In genomic region chr17:81039854-81040758, GRCh38 we compare ENCODE assay signal across 10 cellular contexts. TPM values are rescaled to one million over a fixed set of nuclear protein-coding genes. Genes with fewer than 3 reads are reported as not detected.
DNase-seq lines count a peak whose midpoint lies in the region; ATAC-seq and TF ChIP-seq lines count a peak whose summit lies in the region.
"Had no signal": no experiment of that assay in that cellular context is flagged by ENCODE, and none has a peak within 500 bp of the region (broad histone marks: within the 10 kb centered on the region; RNA-seq: fewer than 3 reads in every experiment).

No MANE protein-coding gene starts in this region.

- no peak overlapping the region for H3K27ac Mint-ChIP-seq in activated CD8-positive, alpha-beta memory T cell treated with anti-CD3 and anti-CD28 coated beads, Interleukin-2, amount 10 ng/mL, durations not matched to agents 7 days and 5 days

- H3K36me3 ChIP-seq in transverse colon (no peaks in the 10 kb centered on the region), testis (ENCODE audit: low read depth, missing control alignments) (no peaks in the 10 kb centered on the region)
- no peaks in the 10 kb centered on the region for H3K36me3 ChIP-seq in effector memory CD4-positive, alpha-beta T cell (ENCODE audit: control insufficient read depth, insufficient read depth, low read length)
- H3K36me3 ChIP-seq: BLaER1 had no signal

- peaks cover 3% of the 10 kb centered on the region for H3K4me1 Mint-ChIP-seq in activated CD8-positive, alpha-beta memory T cell treated with anti-CD3 and anti-CD28 coated beads, Interleukin-2, amount 10 ng/mL, durations not matched to agents 7 days and 5 days

- TF ChIP-seq POLR2A in transverse colon (IDR thresholded peaks at IDR 0.05) (no peak), testis (IDR thresholded peaks at IDR 0.05) (no peak)

- TF ChIP-seq CTCF in transverse colon (IDR thresholded peaks at IDR 0.05) (no peak), testis (IDR thresholded peaks at IDR 0.05) (no peak)

- no peaks in the 10 kb centered on the region for H3K36me3 Mint-ChIP-seq in activated CD8-positive, alpha-beta memory T cell treated with anti-CD3 and anti-CD28 coated beads, Interleukin-2, amount 10 ng/mL, durations not matched to agents 7 days and 5 days

- 69% methylated on average over 25 of the region's 28 CpGs; no CpG with 5 or more reads in 1 of the 2 donors for WGBS in transverse colon (ENCODE audit: low coverage in 1 of 2), 2 donors
- WGBS in testis, 2 donors, result 55% methylated on average over 14 to 22 of the region's 28 CpGs

- DNase-seq in NCI-H82 (lab: John Stamatoyannopoulos, UW) (peak; percentile 45), NCI-H82 treated with DMSO at 0.1 percent for 48 hours (lab: John Stamatoyannopoulos, UW; ENCODE audit: unreplicated experiment) (no peak), T1000 (lab: John Stamatoyannopoulos, UW) (peak; percentile 66), head of caudate nucleus (peak in 35 of 42 donors; percentile 46 to 91 (median 72)), transverse colon (no peak), testis (no peak)
- no peak for DNase-seq in activated CD8-positive, alpha-beta memory T cell treated with anti-CD3 and anti-CD28 coated beads, Interleukin-2, amount 10 ng/mL, durations not matched to agents 7 days and 5 days
- DNase-seq in effector memory CD4-positive, alpha-beta T cell, result no peak
- DNase-seq: NCI-H774 had no signal

- H3K27me3 Mint-ChIP-seq in activated CD8-positive, alpha-beta memory T cell treated with anti-CD3 and anti-CD28 coated beads, Interleukin-2, amount 10 ng/mL, durations not matched to agents 7 days and 5 days, result peaks cover 20% of the 10 kb centered on the region

- H3K27ac ChIP-seq in transverse colon, result peak overlapping the region in 3 of 4 donors; percentile 16 to 36 (median 21)
- H3K27ac ChIP-seq in testis, result no peak overlapping the region
- no peak overlapping the region for H3K27ac ChIP-seq in effector memory CD4-positive, alpha-beta T cell (ENCODE audit: insufficient read depth, low read length, poor library complexity, severe bottlenecking)
- H3K27ac ChIP-seq: BLaER1 had no signal

- H3K27me3 ChIP-seq in transverse colon (no peaks in the 10 kb centered on the region), testis (no peaks in the 10 kb centered on the region)
- H3K27me3 ChIP-seq in effector memory CD4-positive, alpha-beta T cell (replicated peaks; ENCODE audit: control insufficient read depth, insufficient read depth, low read length, poor library complexity, severe bottlenecking), result no peaks in the 10 kb centered on the region

- no peak for ATAC-seq in activated CD8-positive, alpha-beta memory T cell treated with anti-CD3 and anti-CD28 coated beads, Interleukin-2, amount 10 ng/mL, durations not matched to agents 7 days and 5 days

- CTCF ChIA-PET in activated CD8-positive, alpha-beta memory T cell treated with anti-CD3 and anti-CD28 coated beads, Interleukin-2, amount 10 ng/mL, durations not matched to agents 7 days and 5 days (lab: Charles Lee), result interaction anchor here (1.2 to 1.3 kb wide), 2 partner anchors 58 to 62 kb away, joined by 3 to 5 read pairs; no protein-coding TSS in a partner anchor

- no peak overlapping the region for H3K4me3 ChIP-seq in transverse colon
- H3K4me3 ChIP-seq in testis, result no peak overlapping the region
- no peak overlapping the region for H3K4me3 ChIP-seq in effector memory CD4-positive, alpha-beta T cell (ENCODE audit: insufficient read depth, low read depth, low read length, poor library complexity, severe bottlenecking)
- H3K4me3 ChIP-seq: BLaER1 had no signal

- TF ChIP-seq EP300 in transverse colon (IDR thresholded peaks at IDR 0.05; ENCODE audit: low read depth), result no peak

- H3K9me3 Mint-ChIP-seq in activated CD8-positive, alpha-beta memory T cell treated with anti-CD3 and anti-CD28 coated beads, Interleukin-2, amount 10 ng/mL, durations not matched to agents 7 days and 5 days (ENCODE audit: low read depth), result no peaks in the 10 kb centered on the region

- H3K9me3 ChIP-seq in transverse colon (no peaks in the 10 kb centered on the region), testis (no peaks in the 10 kb centered on the region)
- H3K9me3 ChIP-seq in effector memory CD4-positive, alpha-beta T cell (ENCODE audit: control insufficient read depth, low read length), result no peaks in the 10 kb centered on the region
- H3K9me3 ChIP-seq: BLaER1 had no signal

- intact Hi-C loops in head of caudate nucleus (cut with DNase I), result loop anchor here (5.0 to 10.0 kb wide), 2 partner anchors 57 to 185 kb away; partner anchors contain the start of gene CEP131
- intact Hi-C loops in transverse colon (cut with DNase I; ENCODE audit: low total_unique reads), result no loop called here
- intact Hi-C loops in testis (cut with DNase I; ENCODE audit: low total_unique reads), result no loop called here

- H3K4me3 Mint-ChIP-seq in activated CD8-positive, alpha-beta memory T cell treated with anti-CD3 and anti-CD28 coated beads, Interleukin-2, amount 10 ng/mL, durations not matched to agents 7 days and 5 days, result no peak overlapping the region

- H3K4me1 ChIP-seq in transverse colon, result peaks cover 22 to 72% (median 47%) of the 10 kb centered on the region in 4 donors
- peaks cover 58% of the 10 kb centered on the region for H3K4me1 ChIP-seq in testis
- no peaks in the 10 kb centered on the region for H3K4me1 ChIP-seq in effector memory CD4-positive, alpha-beta T cell (ENCODE audit: control insufficient read depth, insufficient read depth, low read length, poor library complexity, severe bottlenecking)

- in situ Hi-C loops in transverse colon (cut with MboI; ENCODE audit: low pct_ligation_motif_present in 1 of 4, low pct_unique_long_range_greater_than_20kb in 1 of 4, low sequenced_read_pairs in 3 of 4), result no loop called here

RNA-seq across cellular contexts. Expression of gene BAIAP2, which starts 5.2 kb away (rescaled TPM):
- total RNA-seq in transverse colon (10 to 100 TPM; 11.7 to 62.1 (median 39.6) TPM), testis (10 to 100 TPM; 67.3 to 67.5 TPM)
- polyA plus RNA-seq in testis (ENCODE audit: insufficient read depth, low read depth, low replicate concordance), result 36.7 TPM
- total RNA-seq in activated CD8-positive, alpha-beta memory T cell treated with anti-CD3 and anti-CD28 coated beads, Interleukin-2, amount 10 ng/mL, durations not matched to agents 7 days and 5 days, result 1 to 10 TPM; 4.8 to 7.0 TPM

RNA-seq across cellular contexts. Expression of gene CHMP6, which starts 48.5 kb away (rescaled TPM):
- total RNA-seq in transverse colon (100 to 1,000 TPM in 1 of 4 donors, 10 to 100 TPM in 3; 38.6 to 107 (median 41.7) TPM), testis (10 to 100 TPM; 28.2 to 29.8 TPM)
- 18.5 TPM for polyA plus RNA-seq in testis (ENCODE audit: insufficient read depth, low read depth, low replicate concordance)
- 10 to 100 TPM; 29.8 to 34.6 TPM for total RNA-seq in activated CD8-positive, alpha-beta memory T cell treated with anti-CD3 and anti-CD28 coated beads, Interleukin-2, amount 10 ng/mL, durations not matched to agents 7 days and 5 days

Comparison
In these comparisons a context has a peak if more than half of its experiments do, and no peak if none do; other contexts are left out.
1. DNase-seq: peak in NCI-H82 (single experiment), T1000 (single experiment) and head of caudate nucleus (35 of 42); none in NCI-H82 treated with DMSO at 0.1 percent for 48 hours (single experiment), transverse colon (single experiment), testis (single experiment), activated CD8-positive, alpha-beta memory T cell treated with anti-CD3 and anti-CD28 coated beads, Interleukin-2, amount 10 ng/mL, durations not matched to agents 7 days and 5 days (single experiment) and effector memory CD4-positive, alpha-beta T cell (0 of 3).
2. H3K27ac ChIP-seq: peak in transverse colon (3 of 4); none in testis (0 of 2) and effector memory CD4-positive, alpha-beta T cell (single experiment).